ENCODE assay signal across 7 cellular contexts in the genomic region with DNA sequence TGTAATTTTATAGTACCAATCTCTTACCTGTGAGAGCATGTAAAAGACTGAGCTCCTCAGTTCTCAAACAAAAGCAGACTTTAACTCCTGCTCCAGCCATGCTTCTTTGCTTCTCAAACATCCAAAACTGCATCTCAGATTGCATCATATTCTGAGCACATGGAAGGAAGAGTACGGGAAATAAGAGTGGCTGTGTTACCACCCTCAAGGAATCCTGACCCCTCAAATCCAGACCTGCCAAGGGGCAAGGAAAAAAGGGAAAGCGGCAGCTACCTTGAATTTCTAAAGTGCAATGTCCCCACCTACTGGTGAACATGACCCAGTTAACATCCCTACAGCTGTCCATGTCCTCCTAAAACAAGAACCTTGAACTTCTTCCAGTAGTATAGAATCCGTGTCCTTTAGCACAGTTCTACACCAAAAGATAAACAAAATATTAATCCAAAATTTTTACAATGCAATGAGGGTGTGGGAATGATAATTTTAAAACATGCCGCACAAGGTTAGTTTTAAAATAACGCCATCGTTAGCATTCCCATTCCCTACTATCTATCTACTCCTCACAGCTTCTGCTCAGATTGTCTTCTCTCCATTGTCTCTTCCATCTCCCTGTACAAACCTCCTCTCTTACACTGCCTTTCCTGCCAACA. TPM values are rescaled to one million over a fixed set of nuclear protein-coding genes. Genes with fewer than 3 reads are reported as not detected.
DNase-seq lines count a peak whose midpoint lies in the region; ATAC-seq and TF ChIP-seq lines count a peak whose summit lies in the region.

No MANE protein-coding gene starts in this region.

- peaks cover 1 to 4% (median 3%) of the 10 kb centered on the region in 3 donors for H3K4me1 Mint-ChIP-seq in IgD-negative memory B cell
- peaks cover 5% of the 10 kb centered on the region for H3K4me1 Mint-ChIP-seq in central memory CD8-positive, alpha-beta T cell
- peaks cover 7 to 10% of the 10 kb centered on the region in 2 donors for H3K4me1 Mint-ChIP-seq in stimulated activated naive B cell treated with anti-CD40 and anti-IgM and Interleukin-4, amounts not matched to agents 10 μg/mL and 1 μg/mL and 100 μg/mL, for 72 hours

- no peaks in the 10 kb centered on the region for H3K9me3 Mint-ChIP-seq in IgD-negative memory B cell
- no peaks in the 10 kb centered on the region for H3K9me3 Mint-ChIP-seq in central memory CD8-positive, alpha-beta T cell
- H3K9me3 Mint-ChIP-seq in stimulated activated naive B cell treated with anti-CD40 and anti-IgM and Interleukin-4, amounts not matched to agents 10 μg/mL and 1 μg/mL and 100 μg/mL, for 72 hours: peaks cover 2 to 4% of the 10 kb centered on the region in 2 donors

- ATAC-seq in central memory CD8-positive, alpha-beta T cell (replicated peaks; ENCODE audit: extremely low read depth, poor library complexity, severe bottlenecking): peak; percentile 62
- ATAC-seq in stimulated activated naive B cell treated with anti-CD40 and anti-IgM and Interleukin-4, amounts not matched to agents 10 μg/mL and 1 μg/mL and 100 μg/mL, for 72 hours (replicated peaks): peak; percentile 83 to 86
- ATAC-seq in GM21526 (IDR thresholded peaks at IDR 0.05; ENCODE audit: low FRiP score, unreplicated experiment): no peak

- peak overlapping the region in 3 of 4 donors; percentile 74 to 90 (median 82) for H3K4me3 Mint-ChIP-seq in IgD-negative memory B cell
- no peak overlapping the region for H3K4me3 Mint-ChIP-seq in central memory CD8-positive, alpha-beta T cell
- peak overlapping the region; percentile 7 to 44 for H3K4me3 Mint-ChIP-seq in stimulated activated naive B cell treated with anti-CD40 and anti-IgM and Interleukin-4, amounts not matched to agents 10 μg/mL and 1 μg/mL and 100 μg/mL, for 72 hours

- no peaks in the 10 kb centered on the region for H3K36me3 ChIP-seq in kidney epithelial cell (ENCODE audit: control insufficient read depth, insufficient read depth, low read length)

- DNase-seq in EL (peak; percentile 56), RPMI7951 (ENCODE audit: low read depth) (peak; percentile 54), kidney epithelial cell (ENCODE audit: low read depth) (peak; percentile 10)
- peak in 1 of 2 donors; percentile 15 for DNase-seq in central memory CD8-positive, alpha-beta T cell (ENCODE audit: low spot score in 2 of 2)
- DNase-seq in stimulated activated naive B cell treated with anti-CD40 and anti-IgM and Interleukin-4, amounts not matched to agents 10 μg/mL and 1 μg/mL and 100 μg/mL, for 72 hours: no peak

- peaks cover 9% of the 10 kb centered on the region for H3K27me3 ChIP-seq in kidney epithelial cell (ENCODE audit: control insufficient read depth, insufficient read depth, low read length)

- peaks cover 5% of the 10 kb centered on the region for H3K27me3 Mint-ChIP-seq in IgD-negative memory B cell
- peaks cover 58% of the 10 kb centered on the region for H3K27me3 Mint-ChIP-seq in central memory CD8-positive, alpha-beta T cell
- peaks cover 0 to 16% of the 10 kb centered on the region in 2 donors for H3K27me3 Mint-ChIP-seq in stimulated activated naive B cell treated with anti-CD40 and anti-IgM and Interleukin-4, amounts not matched to agents 10 μg/mL and 1 μg/mL and 100 μg/mL, for 72 hours

- no peak overlapping the region for H3K27ac Mint-ChIP-seq in IgD-negative memory B cell
- no peak overlapping the region for H3K27ac Mint-ChIP-seq in central memory CD8-positive, alpha-beta T cell (ENCODE audit: low read depth)
- peak overlapping the region; percentile 27 for H3K27ac Mint-ChIP-seq in stimulated activated naive B cell treated with anti-CD40 and anti-IgM and Interleukin-4, amounts not matched to agents 10 μg/mL and 1 μg/mL and 100 μg/mL, for 72 hours

- peak; percentile 66 for TF ChIP-seq CTCF in kidney epithelial cell (IDR thresholded peaks at IDR 0.05; ENCODE audit: insufficient read depth, low read length, poor library complexity, severe bottlenecking)

- H3K4me3 ChIP-seq in kidney epithelial cell (ENCODE audit: low read depth, low read length): no peak overlapping the region

- no peaks in the 10 kb centered on the region for H3K36me3 Mint-ChIP-seq in IgD-negative memory B cell
- H3K36me3 Mint-ChIP-seq in central memory CD8-positive, alpha-beta T cell (ENCODE audit: insufficient read depth): no peaks in the 10 kb centered on the region
- H3K36me3 Mint-ChIP-seq in stimulated activated naive B cell treated with anti-CD40 and anti-IgM and Interleukin-4, amounts not matched to agents 10 μg/mL and 1 μg/mL and 100 μg/mL, for 72 hours: peaks cover 0 to 1% of the 10 kb centered on the region in 2 donors

RNA-seq across cellular contexts. Expression of gene HLA-DQB1, which starts 34.1 kb away (rescaled TPM):
- polyA plus RNA-seq in IgD-negative memory B cell: 155 TPM
- not detected in 2 replicates for total RNA-seq in RPMI7951 (2014; rRNA removed; shearing (Covaris generic))
- 24.5 and 28.2 TPM in 2 replicates for total RNA-seq in kidney epithelial cell

RNA-seq across cellular contexts. Expression of gene HLA-DQA2, which starts 40.7 kb away (rescaled TPM):
- polyA plus RNA-seq in IgD-negative memory B cell: 167 TPM
- not detected in 2 replicates for total RNA-seq in RPMI7951 (2014; rRNA removed; shearing (Covaris generic))
- total RNA-seq in kidney epithelial cell: not detected in 2 replicates

Comparison
In these comparisons a context has a peak if more than half of its experiments do, and no peak if none do; other contexts are left out.
1. RNA of gene HLA-DQB1, which starts 34.1 kb away (total RNA-seq): 24.5 to 28.2 TPM in kidney epithelial cell; not detected in RPMI7951; every median in the first group is over 10 times any median in the second.